In genomic region chr3:142595581-142595950, GRCh38 we compare ENCODE assay signal across 8 cellular contexts. TPM values are rescaled to one million over a fixed set of nuclear protein-coding genes. Genes with fewer than 3 reads are reported as not detected.
DNase-seq lines count a peak whose midpoint lies in the region; ATAC-seq, FAIRE-seq and TF ChIP-seq lines count a peak whose summit lies in the region.

No MANE protein-coding gene starts in this region.

- peaks cover 10% of the 10 kb centered on the region for H3K4me1 Mint-ChIP-seq in activated CD4-positive, alpha-beta memory T cell treated with anti-CD3 and anti-CD28 coated beads for 36 hours (ENCODE audit: low read depth)

- POLR2A ChIA-PET in A549 (lab: Yijun Ruan, JAX), result interaction anchor here (0.6 to 3.0 kb wide), 4 partner anchors 17 to 129 kb away, joined by 3 to 19 read pairs (median 7); partner anchors contain the start of genes ATR and TRPC1
- POLR2A ChIA-PET in activated CD4-positive, alpha-beta memory T cell treated with anti-CD3 and anti-CD28 coated beads for 36 hours (lab: Charles Lee), result interaction anchor here (1.4 to 2.3 kb wide), 3 partner anchors 17 to 405 kb away, joined by 3 to 18 read pairs (median 5); partner anchors contain the start of genes ATR and TRPC1

- no peak for TF ChIP-seq RAD21 in A549 (conservative IDR thresholded peaks at IDR 0.05 in 1 of 2, IDR thresholded peaks at IDR 0.05 in 1 of 2)

- ATAC-seq in A549 (peak; percentile 49 to 64; a peak in 5 of 6 replicates), GM18909 (IDR thresholded peaks at IDR 0.05; ENCODE audit: poor library complexity, unreplicated experiment) (no peak)

- H3K27ac Mint-ChIP-seq in activated CD4-positive, alpha-beta memory T cell treated with anti-CD3 and anti-CD28 coated beads for 36 hours, result no peak overlapping the region

- CTCF ChIA-PET in A549 (lab: Yijun Ruan, JAX), result interaction anchor here (0.6 to 2.1 kb wide), 4 partner anchors 8 to 399 kb away, joined by 3 to 10 read pairs (median 5); no protein-coding TSS in a partner anchor
- CTCF ChIA-PET in activated CD4-positive, alpha-beta memory T cell treated with anti-CD3 and anti-CD28 coated beads for 36 hours (lab: Charles Lee), result interaction anchor here (0.6 kb wide), 1 partner anchor 104 kb away, joined by 3 read pairs; no protein-coding TSS in a partner anchor

- no peak overlapping the region for H3K9ac ChIP-seq in rectal smooth muscle tissue (ENCODE audit: low read length)

- H3K27ac ChIP-seq in A549 (peak overlapping the region; percentile 90 to 93), left ventricle myocardium inferior (replicated peaks) (peak overlapping the region; percentile 70), rectal smooth muscle tissue (ENCODE audit: low read depth, low read length) (no peak overlapping the region)

- TF ChIP-seq POLR2A in A549 (IDR thresholded peaks at IDR 0.05; ENCODE audit: low read length), result no peak

- H3K36me3 Mint-ChIP-seq in activated CD4-positive, alpha-beta memory T cell treated with anti-CD3 and anti-CD28 coated beads for 36 hours, result no peaks in the 10 kb centered on the region

- peak overlapping the region; percentile 56 for H3K4me3 ChIP-seq in A549
- H3K4me3 ChIP-seq in H7 (ENCODE audit: insufficient read depth, low read depth, low read length), result peak overlapping the region; percentile 77
- peak overlapping the region; percentile 84 for H3K4me3 ChIP-seq in left ventricle myocardium inferior
- H3K4me3 ChIP-seq in rectal smooth muscle tissue (ENCODE audit: low read length), result peak overlapping the region; percentile 71

- TF ChIP-seq CTCF in A549 (IDR thresholded peaks at IDR 0.05), result no peak
- no peak for TF ChIP-seq CTCF in left ventricle myocardium inferior (IDR thresholded peaks at IDR 0.05; ENCODE audit: borderline replicate concordance)

- WGBS in A549 (ENCODE audit: missing lambda C conversion rate), result 5% methylated on average over 7 of the region's 7 CpGs

- H3K27me3 Mint-ChIP-seq in activated CD4-positive, alpha-beta memory T cell treated with anti-CD3 and anti-CD28 coated beads for 36 hours, result peaks cover 3% of the 10 kb centered on the region

- intact Hi-C loops in activated CD4-positive, alpha-beta memory T cell treated with anti-CD3 and anti-CD28 coated beads for 36 hours (cut with micrococcal nuclease), result loop anchor here (10.0 kb wide), 1 partner anchor 1379 kb away; the partner anchor contains the start of gene DIPK2A
- intact Hi-C loops in left ventricle myocardium inferior (cut with micrococcal nuclease), result no loop called here

- H3K4me1 ChIP-seq in A549, result peaks cover 17% of the 10 kb centered on the region
- H3K4me1 ChIP-seq in left ventricle myocardium inferior, result peaks cover 25% of the 10 kb centered on the region
- H3K4me1 ChIP-seq in rectal smooth muscle tissue (ENCODE audit: control insufficient read depth, insufficient read depth, low read length), result no peaks in the 10 kb centered on the region

- no peak for TF ChIP-seq EP300 in A549 (IDR thresholded peaks at IDR 0.05)

- peak overlapping the region; percentile 89 for H3K4me3 Mint-ChIP-seq in activated CD4-positive, alpha-beta memory T cell treated with anti-CD3 and anti-CD28 coated beads for 36 hours

- peak; percentile 40 to 58 for DNase-seq in A549 (ENCODE audit: low read depth in 1 of 2, low spot score in 1 of 2)
- no peak for DNase-seq in H7
- DNase-seq in activated CD4-positive, alpha-beta memory T cell treated with anti-CD3 and anti-CD28 coated beads for 36 hours, result no peak
- DNase-seq in left ventricle myocardium inferior, result no peak
- DNase-seq in stimulated activated CD4-positive, alpha-beta T cell treated with anti-CD3 and anti-CD28 coated beads, Interleukin-4, amount 100 ng/mL, for 4 hours, result no peak
- DNase-seq in NCI-H1048 (lab: John Stamatoyannopoulos, UW), result no peak

- no peaks in the 10 kb centered on the region for H3K9me3 Mint-ChIP-seq in activated CD4-positive, alpha-beta memory T cell treated with anti-CD3 and anti-CD28 coated beads for 36 hours

- no peak for FAIRE-seq in A549 (lab: Jason Lieb, UNC)

- H3K4me2 ChIP-seq in A549, result peak overlapping the region; percentile 83

- H3K9me3 ChIP-seq in A549, result no peaks in the 10 kb centered on the region
- H3K9me3 ChIP-seq in left ventricle myocardium inferior (replicated peaks), result no peaks in the 10 kb centered on the region

- H3K36me3 ChIP-seq in H7 (replicated peaks; ENCODE audit: control insufficient read depth, insufficient read depth, low read length), result no peaks in the 10 kb centered on the region
- H3K36me3 ChIP-seq in left ventricle myocardium inferior, result no peaks in the 10 kb centered on the region
- H3K36me3 ChIP-seq in rectal smooth muscle tissue (ENCODE audit: control insufficient read depth, insufficient read depth, low read length), result no peaks in the 10 kb centered on the region

- H3K27me3 ChIP-seq in H7 (ENCODE audit: control insufficient read depth, insufficient read depth, low read length) (peaks cover 3% of the 10 kb centered on the region), left ventricle myocardium inferior (ENCODE audit: low read depth) (no peaks in the 10 kb centered on the region), rectal smooth muscle tissue (ENCODE audit: control insufficient read depth, insufficient read depth, low read length) (no peaks in the 10 kb centered on the region)

TF ChIP-seq in A549, 52 proteins besides CTCF, POLR2A, EP300 and RAD21 (continues in another document):
- TF ChIP-seq FOXS1 (CRISPR knock-in tag; IDR thresholded peaks at IDR 0.05) (no peak), ZNF302 (CRISPR knock-in tag; IDR thresholded peaks at IDR 0.05) (no peak), ESRRA (IDR thresholded peaks at IDR 0.05; ENCODE audit: borderline replicate concordance, low read length) (no peak), RARB (CRISPR knock-in tag; IDR thresholded peaks at IDR 0.05) (no peak), MAX (IDR thresholded peaks at IDR 0.05) (peak; percentile 31; the same call in 1 of the 2 replicates), KDM5A (IDR thresholded peaks at IDR 0.05) (no peak), ZSCAN20 (CRISPR knock-in tag; IDR thresholded peaks at IDR 0.05) (no peak), CHD2 (IDR thresholded peaks at IDR 0.05; ENCODE audit: low read length, partially characterized antibody) (no peak), EHF (CRISPR knock-in tag; IDR thresholded peaks at IDR 0.05) (no peak), GATA3 (IDR thresholded peaks at IDR 0.05; ENCODE audit: borderline replicate concordance) (no peak), CEBPB (IDR thresholded peaks at IDR 0.05) (no peak), FOSL2 (IDR thresholded peaks at IDR 0.05) (no peak), FOSL2 (CRISPR knock-in tag; IDR thresholded peaks at IDR 0.05) (peak; percentile 43; the same call in 1 of the 2 replicates), HDAC2 (IDR thresholded peaks at IDR 0.05) (no peak), CBX8 (IDR thresholded peaks at IDR 0.05) (no peak), POLR2AphosphoS2 (conservative IDR thresholded peaks at IDR 0.05; ENCODE audit: low read length) (no peak), E2F6 (IDR thresholded peaks at IDR 0.05; ENCODE audit: borderline replicate concordance, low read depth) (no peak), JUNB (IDR thresholded peaks at IDR 0.05) (0 out of 2 replicates have a peak, but pooled peaks have one; percentile 5), MAZ (IDR thresholded peaks at IDR 0.05; ENCODE audit: borderline replicate concordance, low read depth, low read length) (no peak), HOXB5 (CRISPR knock-in tag; IDR thresholded peaks at IDR 0.05) (no peak), JUN (IDR thresholded peaks at IDR 0.05) (no peak), MAFK (IDR thresholded peaks at IDR 0.05; ENCODE audit: partially characterized antibody) (no peak)
- TF ChIP-seq, protein P1, sequence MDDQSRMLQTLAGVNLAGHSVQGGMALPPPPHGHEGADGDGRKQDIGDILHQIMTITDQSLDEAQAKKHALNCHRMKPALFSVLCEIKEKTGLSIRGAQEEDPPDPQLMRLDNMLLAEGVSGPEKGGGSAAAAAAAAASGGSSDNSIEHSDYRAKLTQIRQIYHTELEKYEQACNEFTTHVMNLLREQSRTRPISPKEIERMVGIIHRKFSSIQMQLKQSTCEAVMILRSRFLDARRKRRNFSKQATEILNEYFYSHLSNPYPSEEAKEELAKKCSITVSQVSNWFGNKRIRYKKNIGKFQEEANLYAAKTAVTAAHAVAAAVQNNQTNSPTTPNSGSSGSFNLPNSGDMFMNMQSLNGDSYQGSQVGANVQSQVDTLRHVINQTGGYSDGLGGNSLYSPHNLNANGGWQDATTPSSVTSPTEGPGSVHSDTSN (IDR thresholded peaks at IDR 0.05), result no peak

RNA-seq across cellular contexts. Expression of gene PLS1, which starts 0.6 kb away (rescaled TPM):
- 73.7 and 78.1 TPM in 2 replicates for polyA plus RNA-seq in A549 (2011; rRNA removed)
- polyA plus RNA-seq in A549 (2012; cell fraction: cytosol; rRNA removed), result 7.9 and 8.0 TPM in 2 replicates
- 4.4 and 5.7 TPM in 2 replicates for polyA plus RNA-seq in A549 (2012; cell fraction: nucleus; rRNA removed)
- polyA plus RNA-seq in A549 (2017; fragmentation: RNase III; extraction: RNeasy Plus Mini Kit Qiagen cat#74134 plus additional on column Dnase treatment), result 18.0 to 18.5 TPM (median 18.3 TPM) in 3 replicates
- 21.5 and 23.1 TPM in 2 replicates for polyA minus RNA-seq in A549 (2011; rRNA and poly(A)+ RNA removed)
- total RNA-seq in H7 (2014; rRNA removed; shearing (Covaris generic)), result 13.8 and 21.5 TPM in 2 replicates
- 1 to 10 TPM; 4.5 to 5.7 TPM for total RNA-seq in activated CD4-positive, alpha-beta memory T cell treated with anti-CD3 and anti-CD28 coated beads for 36 hours
- total RNA-seq in left ventricle myocardium inferior, result 2.6 TPM

RNA-seq across cellular contexts. Expression of gene ATR, which starts 17.0 kb away (rescaled TPM):
- polyA plus RNA-seq in A549 (2011; rRNA removed), result 28.6 and 36.2 TPM in 2 replicates
- 4.8 and 5.3 TPM in 2 replicates for polyA plus RNA-seq in A549 (2012; cell fraction: cytosol; rRNA removed)
- polyA plus RNA-seq in A549 (2012; cell fraction: nucleus; rRNA removed), result 11.1 and 16.7 TPM in 2 replicates
- 13.7 to 15.1 TPM (median 13.9 TPM) in 3 replicates for polyA plus RNA-seq in A549 (2017; fragmentation: RNase III; extraction: RNeasy Plus Mini Kit Qiagen cat#74134 plus additional on column Dnase treatment)
- polyA minus RNA-seq in A549 (2011; rRNA and poly(A)+ RNA removed), result 24.4 and 26.7 TPM in 2 replicates
- total RNA-seq in H7 (2014; rRNA removed; shearing (Covaris generic)), result 18.3 and 29.9 TPM in 2 replicates
- 10 to 100 TPM; 41.6 to 42.3 TPM for total RNA-seq in activated CD4-positive, alpha-beta memory T cell treated with anti-CD3 and anti-CD28 coated beads for 36 hours
- total RNA-seq in left ventricle myocardium inferior, result 9.1 TPM

Comparison
In these comparisons a context has a peak if more than half of its experiments do, and no peak if none do; other contexts are left out.
1. DNase-seq: peak in A549 (2 of 2); none in H7 (single experiment), activated CD4-positive, alpha-beta memory T cell treated with anti-CD3 and anti-CD28 coated beads for 36 hours (single experiment), left ventricle myocardium inferior (single experiment), stimulated activated CD4-positive, alpha-beta T cell treated with anti-CD3 and anti-CD28 coated beads, Interleukin-4, amount 100 ng/mL, for 4 hours (0 of 2) and NCI-H1048 (single experiment).
2. Peak in every context shown above with its lines, with median percentiles within 50 percentile points of each other: H3K4me3 ChIP-seq.